In the genomic region with DNA sequence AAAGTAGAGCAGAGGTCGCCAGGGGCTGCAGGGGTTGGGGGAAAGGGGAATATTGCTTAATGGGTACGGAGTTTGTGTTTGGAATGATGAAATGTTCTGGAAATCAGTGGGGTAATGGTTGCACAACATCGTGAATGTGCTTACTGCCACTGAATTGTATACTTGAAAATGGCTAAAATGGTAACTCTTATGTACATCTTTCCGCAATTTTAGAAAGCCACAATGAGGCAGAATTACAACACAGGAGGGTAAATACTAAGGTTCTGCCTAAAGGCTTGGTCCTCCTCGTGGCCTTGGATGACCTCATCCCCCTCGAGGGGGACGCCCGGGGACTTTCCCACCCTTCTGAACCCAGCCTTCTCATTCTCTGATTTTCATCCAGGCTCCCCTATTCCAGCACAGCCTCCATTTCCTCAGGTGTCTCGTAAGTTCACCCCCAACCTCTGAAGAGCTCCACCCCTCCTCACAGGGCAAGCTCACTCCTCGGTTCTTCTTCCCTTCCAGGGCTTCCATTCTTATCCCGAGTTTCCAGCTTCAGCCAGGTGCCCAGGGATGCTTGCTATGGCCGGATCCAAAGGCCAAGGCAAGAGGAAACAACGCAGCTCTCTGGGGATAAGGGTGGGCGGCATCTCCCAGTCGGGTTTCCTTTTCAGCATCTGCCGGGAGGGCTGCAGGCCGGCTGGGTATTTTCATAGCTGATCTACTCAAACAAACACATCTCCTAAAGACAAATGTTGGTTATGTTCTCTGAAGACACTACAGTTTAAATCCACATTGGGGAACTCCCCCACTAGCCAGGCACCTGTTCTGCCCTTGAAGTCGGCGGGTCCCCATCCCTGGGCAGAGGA, we compare ENCODE assay signal across 1 cellular context.
TF ChIP-seq lines count a peak whose summit lies in the region.

No MANE protein-coding gene starts in this region.

TF ChIP-seq in HepG2, 621 proteins besides CTCF, POLR2A, EP300 and RAD21 (continued from another document and continues in another):
- TF ChIP-seq, protein P1, sequence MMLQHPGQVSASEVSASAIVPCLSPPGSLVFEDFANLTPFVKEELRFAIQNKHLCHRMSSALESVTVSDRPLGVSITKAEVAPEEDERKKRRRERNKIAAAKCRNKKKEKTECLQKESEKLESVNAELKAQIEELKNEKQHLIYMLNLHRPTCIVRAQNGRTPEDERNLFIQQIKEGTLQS (CRISPR knock-in tag; IDR thresholded peaks at IDR 0.05) = peak; percentile 53; the same call in 1 of the 2 replicates
- peak; percentile 27; the same call in 1 of the 2 replicates for TF ChIP-seq CREM (IDR thresholded peaks at IDR 0.05)
- no peak for TF ChIP-seq CREM (CRISPR knock-in tag; IDR thresholded peaks at IDR 0.05)
- no peak for TF ChIP-seq NRL (CRISPR knock-in tag; IDR thresholded peaks at IDR 0.05; ENCODE audit: borderline replicate concordance)
- TF ChIP-seq, protein P2, sequence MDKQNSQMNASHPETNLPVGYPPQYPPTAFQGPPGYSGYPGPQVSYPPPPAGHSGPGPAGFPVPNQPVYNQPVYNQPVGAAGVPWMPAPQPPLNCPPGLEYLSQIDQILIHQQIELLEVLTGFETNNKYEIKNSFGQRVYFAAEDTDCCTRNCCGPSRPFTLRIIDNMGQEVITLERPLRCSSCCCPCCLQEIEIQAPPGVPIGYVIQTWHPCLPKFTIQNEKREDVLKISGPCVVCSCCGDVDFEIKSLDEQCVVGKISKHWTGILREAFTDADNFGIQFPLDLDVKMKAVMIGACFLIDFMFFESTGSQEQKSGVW (CRISPR knock-in tag; IDR thresholded peaks at IDR 0.05; ENCODE audit: borderline replicate concordance) = no peak
- TF ChIP-seq, protein P3, sequence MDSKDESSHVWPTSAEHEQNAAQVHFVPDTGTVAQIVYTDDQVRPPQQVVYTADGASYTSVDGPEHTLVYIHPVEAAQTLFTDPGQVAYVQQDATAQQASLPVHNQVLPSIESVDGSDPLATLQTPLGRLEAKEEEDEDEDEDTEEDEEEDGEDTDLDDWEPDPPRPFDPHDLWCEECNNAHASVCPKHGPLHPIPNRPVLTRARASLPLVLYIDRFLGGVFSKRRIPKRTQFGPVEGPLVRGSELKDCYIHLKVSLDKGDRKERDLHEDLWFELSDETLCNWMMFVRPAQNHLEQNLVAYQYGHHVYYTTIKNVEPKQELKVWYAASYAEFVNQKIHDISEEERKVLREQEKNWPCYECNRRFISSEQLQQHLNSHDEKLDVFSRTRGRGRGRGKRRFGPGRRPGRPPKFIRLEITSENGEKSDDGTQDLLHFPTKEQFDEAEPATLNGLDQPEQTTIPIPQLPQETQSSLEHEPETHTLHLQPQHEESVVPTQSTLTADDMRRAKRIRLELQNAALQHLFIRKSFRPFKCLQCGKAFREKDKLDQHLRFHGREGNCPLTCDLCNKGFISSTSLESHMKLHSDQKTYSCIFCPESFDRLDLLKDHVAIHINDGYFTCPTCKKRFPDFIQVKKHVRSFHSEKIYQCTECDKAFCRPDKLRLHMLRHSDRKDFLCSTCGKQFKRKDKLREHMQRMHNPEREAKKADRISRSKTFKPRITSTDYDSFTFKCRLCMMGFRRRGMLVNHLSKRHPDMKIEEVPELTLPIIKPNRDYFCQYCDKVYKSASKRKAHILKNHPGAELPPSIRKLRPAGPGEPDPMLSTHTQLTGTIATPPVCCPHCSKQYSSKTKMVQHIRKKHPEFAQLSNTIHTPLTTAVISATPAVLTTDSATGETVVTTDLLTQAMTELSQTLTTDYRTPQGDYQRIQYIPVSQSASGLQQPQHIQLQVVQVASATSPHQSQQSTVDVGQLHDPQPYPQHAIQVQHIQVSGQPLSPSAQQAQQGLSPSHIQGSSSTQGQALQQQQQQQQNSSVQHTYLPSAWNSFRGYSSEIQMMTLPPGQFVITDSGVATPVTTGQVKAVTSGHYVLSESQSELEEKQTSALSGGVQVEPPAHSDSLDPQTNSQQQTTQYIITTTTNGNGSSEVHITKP (CRISPR knock-in tag; IDR thresholded peaks at IDR 0.05; ENCODE audit: low read depth) = no peak
- TF ChIP-seq, protein P4, sequence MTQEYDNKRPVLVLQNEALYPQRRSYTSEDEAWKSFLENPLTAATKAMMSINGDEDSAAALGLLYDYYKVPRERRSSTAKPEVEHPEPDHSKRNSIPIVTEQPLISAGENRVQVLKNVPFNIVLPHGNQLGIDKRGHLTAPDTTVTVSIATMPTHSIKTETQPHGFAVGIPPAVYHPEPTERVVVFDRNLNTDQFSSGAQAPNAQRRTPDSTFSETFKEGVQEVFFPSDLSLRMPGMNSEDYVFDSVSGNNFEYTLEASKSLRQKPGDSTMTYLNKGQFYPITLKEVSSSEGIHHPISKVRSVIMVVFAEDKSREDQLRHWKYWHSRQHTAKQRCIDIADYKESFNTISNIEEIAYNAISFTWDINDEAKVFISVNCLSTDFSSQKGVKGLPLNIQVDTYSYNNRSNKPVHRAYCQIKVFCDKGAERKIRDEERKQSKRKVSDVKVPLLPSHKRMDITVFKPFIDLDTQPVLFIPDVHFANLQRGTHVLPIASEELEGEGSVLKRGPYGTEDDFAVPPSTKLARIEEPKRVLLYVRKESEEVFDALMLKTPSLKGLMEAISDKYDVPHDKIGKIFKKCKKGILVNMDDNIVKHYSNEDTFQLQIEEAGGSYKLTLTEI (CRISPR knock-in tag; conservative IDR thresholded peaks at IDR 0.05) = no peak
- TF ChIP-seq ZNF430 (CRISPR knock-in tag; IDR thresholded peaks at IDR 0.05) = no peak
- TF ChIP-seq ETV6 (CRISPR knock-in tag; conservative IDR thresholded peaks at IDR 0.05) = no peak
- TF ChIP-seq, protein P5, sequence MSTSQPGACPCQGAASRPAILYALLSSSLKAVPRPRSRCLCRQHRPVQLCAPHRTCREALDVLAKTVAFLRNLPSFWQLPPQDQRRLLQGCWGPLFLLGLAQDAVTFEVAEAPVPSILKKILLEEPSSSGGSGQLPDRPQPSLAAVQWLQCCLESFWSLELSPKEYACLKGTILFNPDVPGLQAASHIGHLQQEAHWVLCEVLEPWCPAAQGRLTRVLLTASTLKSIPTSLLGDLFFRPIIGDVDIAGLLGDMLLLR (CRISPR knock-in tag; IDR thresholded peaks at IDR 0.05) = no peak
- no peak for TF ChIP-seq NFYB (CRISPR knock-in tag; IDR thresholded peaks at IDR 0.05)
- TF ChIP-seq, protein P6, sequence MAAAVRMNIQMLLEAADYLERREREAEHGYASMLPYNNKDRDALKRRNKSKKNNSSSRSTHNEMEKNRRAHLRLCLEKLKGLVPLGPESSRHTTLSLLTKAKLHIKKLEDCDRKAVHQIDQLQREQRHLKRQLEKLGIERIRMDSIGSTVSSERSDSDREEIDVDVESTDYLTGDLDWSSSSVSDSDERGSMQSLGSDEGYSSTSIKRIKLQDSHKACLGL (CRISPR knock-in tag; IDR thresholded peaks at IDR 0.05) = no peak
- TF ChIP-seq MTF1 (CRISPR knock-in tag; IDR thresholded peaks at IDR 0.05) = no peak
- TF ChIP-seq MTA1 (CRISPR knock-in tag; IDR thresholded peaks at IDR 0.05; ENCODE audit: borderline replicate concordance) = no peak
- TF ChIP-seq, protein P7, sequence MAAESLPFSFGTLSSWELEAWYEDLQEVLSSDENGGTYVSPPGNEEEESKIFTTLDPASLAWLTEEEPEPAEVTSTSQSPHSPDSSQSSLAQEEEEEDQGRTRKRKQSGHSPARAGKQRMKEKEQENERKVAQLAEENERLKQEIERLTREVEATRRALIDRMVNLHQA (CRISPR knock-in tag; IDR thresholded peaks at IDR 0.05) = peak; percentile 95; the same call in 1 of the 2 replicates
- no peak for TF ChIP-seq ZSCAN12 (CRISPR knock-in tag; IDR thresholded peaks at IDR 0.05)
- TF ChIP-seq RORA (CRISPR knock-in tag; IDR thresholded peaks at IDR 0.05) = no peak
- TF ChIP-seq, protein P8, sequence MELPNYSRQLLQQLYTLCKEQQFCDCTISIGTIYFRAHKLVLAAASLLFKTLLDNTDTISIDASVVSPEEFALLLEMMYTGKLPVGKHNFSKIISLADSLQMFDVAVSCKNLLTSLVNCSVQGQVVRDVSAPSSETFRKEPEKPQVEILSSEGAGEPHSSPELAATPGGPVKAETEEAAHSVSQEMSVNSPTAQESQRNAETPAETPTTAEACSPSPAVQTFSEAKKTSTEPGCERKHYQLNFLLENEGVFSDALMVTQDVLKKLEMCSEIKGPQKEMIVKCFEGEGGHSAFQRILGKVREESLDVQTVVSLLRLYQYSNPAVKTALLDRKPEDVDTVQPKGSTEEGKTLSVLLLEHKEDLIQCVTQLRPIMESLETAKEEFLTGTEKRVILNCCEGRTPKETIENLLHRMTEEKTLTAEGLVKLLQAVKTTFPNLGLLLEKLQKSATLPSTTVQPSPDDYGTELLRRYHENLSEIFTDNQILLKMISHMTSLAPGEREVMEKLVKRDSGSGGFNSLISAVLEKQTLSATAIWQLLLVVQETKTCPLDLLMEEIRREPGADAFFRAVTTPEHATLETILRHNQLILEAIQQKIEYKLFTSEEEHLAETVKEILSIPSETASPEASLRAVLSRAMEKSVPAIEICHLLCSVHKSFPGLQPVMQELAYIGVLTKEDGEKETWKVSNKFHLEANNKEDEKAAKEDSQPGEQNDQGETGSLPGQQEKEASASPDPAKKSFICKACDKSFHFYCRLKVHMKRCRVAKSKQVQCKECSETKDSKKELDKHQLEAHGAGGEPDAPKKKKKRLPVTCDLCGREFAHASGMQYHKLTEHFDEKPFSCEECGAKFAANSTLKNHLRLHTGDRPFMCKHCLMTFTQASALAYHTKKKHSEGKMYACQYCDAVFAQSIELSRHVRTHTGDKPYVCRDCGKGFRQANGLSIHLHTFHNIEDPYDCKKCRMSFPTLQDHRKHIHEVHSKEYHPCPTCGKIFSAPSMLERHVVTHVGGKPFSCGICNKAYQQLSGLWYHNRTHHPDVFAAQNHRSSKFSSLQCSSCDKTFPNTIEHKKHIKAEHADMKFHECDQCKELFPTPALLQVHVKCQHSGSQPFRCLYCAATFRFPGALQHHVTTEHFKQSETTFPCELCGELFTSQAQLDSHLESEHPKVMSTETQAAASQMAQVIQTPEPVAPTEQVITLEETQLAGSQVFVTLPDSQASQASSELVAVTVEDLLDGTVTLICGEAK (IDR thresholded peaks at IDR 0.05) = no peak
- TF ChIP-seq, protein P8 (CRISPR knock-in tag; IDR thresholded peaks at IDR 0.05) = no peak
- TF ChIP-seq ZNF138 (CRISPR knock-in tag; IDR thresholded peaks at IDR 0.05; ENCODE audit: low read depth) = no peak
- TF ChIP-seq ELF1 (CRISPR knock-in tag; IDR thresholded peaks at IDR 0.05) = no peak
- no peak for TF ChIP-seq SRSF1 (optimal IDR thresholded peaks at IDR 0.05; ENCODE audit: low read depth, low read length)
- no peak for TF ChIP-seq MEIS1 (CRISPR knock-in tag; IDR thresholded peaks at IDR 0.05; ENCODE audit: borderline replicate concordance)
- no peak for TF ChIP-seq BORCS8-MEF2B (CRISPR knock-in tag; IDR thresholded peaks at IDR 0.05)
- peak; percentile 94 for TF ChIP-seq CEBPG (CRISPR knock-in tag; IDR thresholded peaks at IDR 0.05)
- peak; percentile 86 for TF ChIP-seq BCL6 (CRISPR knock-in tag; IDR thresholded peaks at IDR 0.05)
- 0 out of 3 replicates have a peak, but pooled peaks have one; percentile 17 for TF ChIP-seq MXI1 (IDR thresholded peaks at IDR 0.05; ENCODE audit: borderline replicate concordance, low read depth, low read length)
- no peak for TF ChIP-seq NFE2 (CRISPR knock-in tag; IDR thresholded peaks at IDR 0.05)
- TF ChIP-seq MEIS2 (CRISPR knock-in tag; IDR thresholded peaks at IDR 0.05) = no peak
- TF ChIP-seq, protein P9, sequence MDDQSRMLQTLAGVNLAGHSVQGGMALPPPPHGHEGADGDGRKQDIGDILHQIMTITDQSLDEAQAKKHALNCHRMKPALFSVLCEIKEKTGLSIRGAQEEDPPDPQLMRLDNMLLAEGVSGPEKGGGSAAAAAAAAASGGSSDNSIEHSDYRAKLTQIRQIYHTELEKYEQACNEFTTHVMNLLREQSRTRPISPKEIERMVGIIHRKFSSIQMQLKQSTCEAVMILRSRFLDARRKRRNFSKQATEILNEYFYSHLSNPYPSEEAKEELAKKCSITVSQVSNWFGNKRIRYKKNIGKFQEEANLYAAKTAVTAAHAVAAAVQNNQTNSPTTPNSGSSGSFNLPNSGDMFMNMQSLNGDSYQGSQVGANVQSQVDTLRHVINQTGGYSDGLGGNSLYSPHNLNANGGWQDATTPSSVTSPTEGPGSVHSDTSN (CRISPR knock-in tag; IDR thresholded peaks at IDR 0.05; ENCODE audit: borderline replicate concordance) = no peak
- TF ChIP-seq NCOR1 (IDR thresholded peaks at IDR 0.05; ENCODE audit: borderline replicate concordance, low read length) = peak; percentile 62
- no peak for TF ChIP-seq IKZF4 (CRISPR knock-in tag; IDR thresholded peaks at IDR 0.05; ENCODE audit: borderline replicate concordance, low read depth, not compliant biosample characterization)
- peak in 1 of 2 experiments; percentile 40; a peak in 1 of 4 replicates for TF ChIP-seq NR2F1 (CRISPR knock-in tag; IDR thresholded peaks at IDR 0.05)
- TF ChIP-seq, protein P10, sequence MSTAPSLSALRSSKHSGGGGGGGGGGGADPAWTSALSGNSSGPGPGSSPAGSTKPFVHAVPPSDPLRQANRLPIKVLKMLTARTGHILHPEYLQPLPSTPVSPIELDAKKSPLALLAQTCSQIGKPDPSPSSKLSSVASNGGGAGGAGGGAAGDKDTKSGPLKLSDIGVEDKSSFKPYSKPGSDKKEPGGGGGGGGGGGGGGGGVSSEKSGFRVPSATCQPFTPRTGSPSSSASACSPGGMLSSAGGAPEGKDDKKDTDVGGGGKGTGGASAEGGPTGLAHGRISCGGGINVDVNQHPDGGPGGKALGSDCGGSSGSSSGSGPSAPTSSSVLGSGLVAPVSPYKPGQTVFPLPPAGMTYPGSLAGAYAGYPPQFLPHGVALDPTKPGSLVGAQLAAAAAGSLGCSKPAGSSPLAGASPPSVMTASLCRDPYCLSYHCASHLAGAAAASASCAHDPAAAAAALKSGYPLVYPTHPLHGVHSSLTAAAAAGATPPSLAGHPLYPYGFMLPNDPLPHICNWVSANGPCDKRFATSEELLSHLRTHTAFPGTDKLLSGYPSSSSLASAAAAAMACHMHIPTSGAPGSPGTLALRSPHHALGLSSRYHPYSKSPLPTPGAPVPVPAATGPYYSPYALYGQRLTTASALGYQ (CRISPR knock-in tag; IDR thresholded peaks at IDR 0.05) = no peak
- TF ChIP-seq ZNF713 (CRISPR knock-in tag; IDR thresholded peaks at IDR 0.05) = no peak
- no peak for TF ChIP-seq U2AF2 (IDR thresholded peaks at IDR 0.05; ENCODE audit: low read depth, low read length)
